Comparison of ENCODE assay signal across 9 cellular contexts in the genomic region with DNA sequence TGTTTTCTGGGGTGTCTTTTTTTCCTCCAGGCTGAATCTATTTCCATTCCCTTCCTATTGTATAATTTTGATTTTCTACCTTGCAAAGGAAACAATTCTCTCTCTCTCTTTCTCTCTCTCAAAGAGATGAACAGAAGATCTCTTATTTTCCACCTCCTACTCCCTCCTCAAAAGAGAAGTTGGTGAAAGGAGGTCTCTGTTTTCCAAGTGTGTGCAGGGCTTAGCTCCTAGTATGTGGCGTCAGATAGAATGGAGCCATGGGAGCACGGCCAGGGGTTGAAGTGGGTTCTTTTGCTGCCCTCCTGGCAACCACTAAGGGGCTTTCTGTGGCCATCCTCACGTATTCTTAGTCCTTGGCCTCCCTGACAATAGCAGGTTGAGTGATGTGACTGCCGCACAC. TPM values are rescaled to one million over a fixed set of nuclear protein-coding genes. Genes with fewer than 3 reads are reported as not detected.
DNase-seq lines count a peak whose midpoint lies in the region; ATAC-seq and TF ChIP-seq lines count a peak whose summit lies in the region.
"Had no signal": no experiment of that assay in that cellular context is flagged by ENCODE, and none has a peak within 500 bp of the region (broad histone marks: within the 10 kb centered on the region; RNA-seq: fewer than 3 reads in every experiment).

No MANE protein-coding gene starts in this region.

- peak overlapping the region; percentile 62 for H3K4me3 ChIP-seq in CD8-positive, alpha-beta T cell (ENCODE audit: low read depth, low read length)
- peak overlapping the region; percentile 47 for H3K4me3 ChIP-seq in LNCaP clone FGC (ENCODE audit: low read depth, low read length)
- peak overlapping the region; percentile 76 for H3K4me3 ChIP-seq in endocrine pancreas (ENCODE audit: control insufficient read depth, insufficient read depth, low read length)
- peak overlapping the region in 1 of 2 donors; percentile 36 for H3K4me3 ChIP-seq in neuronal stem cell (ENCODE audit: low read length in 2 of 2)

- no peaks in the 10 kb centered on the region for H3K27me3 Mint-ChIP-seq in CD8-positive, alpha-beta T cell (ENCODE audit: low read depth)

- H3K18ac ChIP-seq in neuronal stem cell (ENCODE audit: low read length): no peak overlapping the region

- no peak overlapping the region for H3K23ac ChIP-seq in neuronal stem cell (ENCODE audit: low read depth, low read length, poor library complexity)

- no peaks in the 10 kb centered on the region for H3K79me1 ChIP-seq in neuronal stem cell (ENCODE audit: low read depth, low read length)

- intact Hi-C loops in CD8-positive, alpha-beta T cell (cut with DNase I, micrococcal nuclease): loop anchor here (2.0 to 10.0 kb wide), 4 partner anchors 60 to 1016 kb away; a partner anchor contains a TSS

- H2BK120ac ChIP-seq in neuronal stem cell (ENCODE audit: low read depth, low read length): no peak overlapping the region

- H3K9me3 ChIP-seq in CD8-positive, alpha-beta T cell (ENCODE audit: low read length): no peaks in the 10 kb centered on the region
- H3K9me3 ChIP-seq in endocrine pancreas (ENCODE audit: control insufficient read depth, low read length) (no peaks in the 10 kb centered on the region), neuronal stem cell (replicated peaks in 1 of 2; ENCODE audit: control insufficient read depth in 2 of 2, insufficient read depth in 1 of 2, low read depth in 1 of 2, low read length in 2 of 2) (no peaks in the 10 kb centered on the region)

- H2AFZ ChIP-seq in neuronal stem cell (ENCODE audit: low read length): peak overlapping the region; percentile 86

- no peak overlapping the region for H4K91ac ChIP-seq in neuronal stem cell (ENCODE audit: low read depth, low read length, poor library complexity)

- peak overlapping the region; percentile 52 for H3K27ac ChIP-seq in CD8-positive, alpha-beta T cell (ENCODE audit: low read depth, low read length)
- H3K27ac ChIP-seq in neuronal stem cell (replicated peaks; ENCODE audit: low read length): no peak overlapping the region
- H3K27ac ChIP-seq: SK-N-MC had no signal

- peaks cover 26% of the 10 kb centered on the region for H3K4me1 ChIP-seq in CD8-positive, alpha-beta T cell (ENCODE audit: insufficient read depth, low read length)
- H3K4me1 ChIP-seq in endocrine pancreas (ENCODE audit: control insufficient read depth, insufficient read depth, low read length): no peaks in the 10 kb centered on the region
- peaks cover 3 to 7% of the 10 kb centered on the region in 2 donors for H3K4me1 ChIP-seq in neuronal stem cell (ENCODE audit: control insufficient read depth in 2 of 2, insufficient read depth in 1 of 2, low read depth in 1 of 2, low read length in 2 of 2)

- no peak overlapping the region for H4K8ac ChIP-seq in neuronal stem cell (ENCODE audit: low read depth, low read length)

- H3K4me3 Mint-ChIP-seq in CD8-positive, alpha-beta T cell: peak overlapping the region; percentile 92

- no peak for ATAC-seq in CD8-positive, alpha-beta T cell
- ATAC-seq in GM21786 (IDR thresholded peaks at IDR 0.05; ENCODE audit: unreplicated experiment): no peak

- WGBS in neuronal stem cell (ENCODE audit: extremely low coverage in 2 of 2, insufficient read length in 2 of 2, insufficient replicate concordance in 1 of 2), 2 donors: no CpG with 5 or more reads among the region's 4 CpGs

- H3K27me3 ChIP-seq in CD8-positive, alpha-beta T cell (ENCODE audit: insufficient read depth, low read length): no peaks in the 10 kb centered on the region
- H3K27me3 ChIP-seq in endocrine pancreas (ENCODE audit: control insufficient read depth, insufficient read depth, low read length) (no peaks in the 10 kb centered on the region), neuronal stem cell (ENCODE audit: control insufficient read depth in 3 of 3, insufficient read depth in 3 of 3, low read depth in 1 of 3, low read length in 3 of 3) (no peaks in the 10 kb centered on the region)

- H3K9ac ChIP-seq in endocrine pancreas (ENCODE audit: control insufficient read depth, insufficient read depth, low read length) (no peak overlapping the region), neuronal stem cell (ENCODE audit: low read depth, low read length, poor library complexity) (no peak overlapping the region)

- H2BK15ac ChIP-seq in neuronal stem cell (ENCODE audit: low read length): no peak overlapping the region

- no peak overlapping the region for H2BK12ac ChIP-seq in neuronal stem cell (ENCODE audit: low read length)

- no peaks in the 10 kb centered on the region for H3K36me3 ChIP-seq in CD8-positive, alpha-beta T cell (ENCODE audit: insufficient read depth, low read length)
- no peaks in the 10 kb centered on the region for H3K36me3 ChIP-seq in endocrine pancreas (ENCODE audit: control insufficient read depth, insufficient read depth, low read length)
- H3K36me3 ChIP-seq in neuronal stem cell (replicated peaks in 1 of 2; ENCODE audit: control insufficient read depth in 2 of 2, insufficient read depth in 2 of 2, low read length in 2 of 2): no peaks in the 10 kb centered on the region

- H3K4ac ChIP-seq in neuronal stem cell (ENCODE audit: low read length): no peak overlapping the region

- peaks cover 11% of the 10 kb centered on the region for H3K36me3 Mint-ChIP-seq in CD8-positive, alpha-beta T cell

- TF ChIP-seq CTCF in CD8-positive, alpha-beta T cell (IDR thresholded peaks at IDR 0.05): no peak
- no peak for TF ChIP-seq CTCF in LNCaP clone FGC (IDR thresholded peaks at IDR 0.05; ENCODE audit: control insufficient read depth, extremely low read depth, insufficient read depth)

- peak overlapping the region; percentile 93 for H3K27ac Mint-ChIP-seq in CD8-positive, alpha-beta T cell

- POLR2A ChIA-PET in CD8-positive, alpha-beta T cell (lab: Charles Lee): no interaction called here

- no peak overlapping the region for H2AK5ac ChIP-seq in neuronal stem cell (ENCODE audit: low read depth, low read length)

- CTCF ChIA-PET in CD8-positive, alpha-beta T cell (lab: Charles Lee): interaction anchor here (1.7 kb wide), 1 partner anchor 12 kb away, joined by 5 read pairs; no protein-coding TSS in a partner anchor

- DNase-seq in CD8-positive, alpha-beta T cell: peak in 1 of 7 experiments; percentile 12
- DNase-seq in LNCaP clone FGC (ENCODE audit: low read depth) (no peak), neuronal stem cell (ENCODE audit: low spot score) (no peak), NCI-H146 treated with DMSO at 0.1 percent for 48 hours (lab: John Stamatoyannopoulos, UW; ENCODE audit: unreplicated experiment) (no peak), NCI-H1105 (lab: John Stamatoyannopoulos, UW) (no peak), DMS153 treated with DMSO at 0.1 percent for 48 hours (lab: John Stamatoyannopoulos, UW; ENCODE audit: unreplicated experiment) (no peak)

- H3K14ac ChIP-seq in neuronal stem cell (ENCODE audit: low read length): no peak overlapping the region

- no peaks in the 10 kb centered on the region for H3K9me3 Mint-ChIP-seq in CD8-positive, alpha-beta T cell

- H2BK5ac ChIP-seq in neuronal stem cell (ENCODE audit: low read length): no peak overlapping the region

- H3K4me2 ChIP-seq in neuronal stem cell (ENCODE audit: insufficient read depth, low read length, poor library complexity, severe bottlenecking): no peak overlapping the region

- H3K4me1 Mint-ChIP-seq in CD8-positive, alpha-beta T cell (ENCODE audit: low read depth): peaks cover 52% of the 10 kb centered on the region

RNA-seq across cellular contexts. Expression of a gene that starts 0.5 kb away (rescaled TPM):
- 1 to 10 TPM; 2.8 to 2.9 TPM for total RNA-seq in CD8-positive, alpha-beta T cell
- 2.9 TPM for polyA plus RNA-seq in neuronal stem cell (2013, experiment 1 of 2)
- 2.3 TPM for polyA plus RNA-seq in neuronal stem cell (2013, experiment 2 of 2)

RNA-seq across cellular contexts. Expression of a gene that starts 28.8 kb away (rescaled TPM):
- total RNA-seq in CD8-positive, alpha-beta T cell: not detected
- polyA plus RNA-seq in neuronal stem cell (2013, experiment 1 of 2): 4.8 TPM
- polyA plus RNA-seq in neuronal stem cell (2013, experiment 2 of 2): 4.5 TPM

RNA-seq across cellular contexts. Expression of a gene that starts 44.6 kb away (rescaled TPM):
- not detected for total RNA-seq in CD8-positive, alpha-beta T cell
- polyA plus RNA-seq in neuronal stem cell (2013, experiment 1 of 2): not detected
- not detected for polyA plus RNA-seq in neuronal stem cell (2013, experiment 2 of 2)

RNA-seq across cellular contexts. Expression of a gene that starts 59.6 kb away (rescaled TPM):
- total RNA-seq in CD8-positive, alpha-beta T cell: 1 to 10 TPM; 3.8 to 6.0 TPM
- polyA plus RNA-seq in neuronal stem cell (2013, experiment 1 of 2): 25.2 TPM
- 25.9 TPM for polyA plus RNA-seq in neuronal stem cell (2013, experiment 2 of 2)
